8 cellular contexts compared by ENCODE assay signal in the genomic region with DNA sequence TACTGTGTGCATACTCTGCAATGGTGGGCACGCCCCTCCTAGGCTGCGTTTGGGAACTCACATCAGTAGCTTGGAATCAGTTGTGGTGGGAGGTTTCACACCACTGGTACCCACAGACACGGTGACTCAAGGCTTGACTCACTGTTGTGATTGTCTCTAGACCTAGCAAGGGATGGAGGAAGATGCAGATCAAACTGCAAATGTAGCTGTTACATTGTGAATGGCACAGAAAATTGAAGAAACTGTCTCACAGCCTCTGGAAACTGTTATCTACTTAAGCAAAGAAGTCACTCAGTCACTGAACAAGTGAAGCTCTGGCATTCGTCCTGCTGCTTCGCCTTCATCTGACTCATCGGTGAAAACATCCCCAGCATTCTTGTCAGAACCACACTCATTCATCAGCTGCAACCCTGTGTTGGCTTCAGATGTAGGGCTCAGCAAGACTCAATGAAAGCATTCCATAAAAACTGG. TPM values are rescaled to one million over a fixed set of nuclear protein-coding genes. Genes with fewer than 3 reads are reported as not detected.
DNase-seq lines count a peak whose midpoint lies in the region; ATAC-seq lines count a peak whose summit lies in the region.

No MANE protein-coding gene starts in this region.

- peaks cover 22% of the 10 kb centered on the region for H3K4me1 Mint-ChIP-seq in activated naive CD8-positive, alpha-beta T cell treated with anti-CD3 and anti-CD28 coated beads, Interleukin-2, amount 10 ng/mL, durations not matched to agents 7 days and 5 days
- peaks cover 38% of the 10 kb centered on the region for H3K4me1 Mint-ChIP-seq in stimulated activated naive CD8-positive, alpha-beta T cell treated with anti-CD3 and anti-CD28 coated beads, Interleukin-15, amount 100 ng/mL, for 72 hours

- H3K27ac Mint-ChIP-seq in activated naive CD8-positive, alpha-beta T cell treated with anti-CD3 and anti-CD28 coated beads, Interleukin-2, amount 10 ng/mL, durations not matched to agents 7 days and 5 days = no peak overlapping the region
- H3K27ac Mint-ChIP-seq in stimulated activated naive CD8-positive, alpha-beta T cell treated with anti-CD3 and anti-CD28 coated beads, Interleukin-15, amount 100 ng/mL, for 72 hours = no peak overlapping the region

- peaks cover 7% of the 10 kb centered on the region for H3K27me3 Mint-ChIP-seq in activated naive CD8-positive, alpha-beta T cell treated with anti-CD3 and anti-CD28 coated beads, Interleukin-2, amount 10 ng/mL, durations not matched to agents 7 days and 5 days
- H3K27me3 Mint-ChIP-seq in stimulated activated naive CD8-positive, alpha-beta T cell treated with anti-CD3 and anti-CD28 coated beads, Interleukin-15, amount 100 ng/mL, for 72 hours = peaks cover 13% of the 10 kb centered on the region

- in situ Hi-C loops in SK-MEL-5 (cut with HindIII; ENCODE audit: low pct_unique_long_range_greater_than_20kb, low sequenced_read_pairs) = no loop called here

- no peak overlapping the region for H3K4me3 Mint-ChIP-seq in activated naive CD8-positive, alpha-beta T cell treated with anti-CD3 and anti-CD28 coated beads, Interleukin-2, amount 10 ng/mL, durations not matched to agents 7 days and 5 days
- H3K4me3 Mint-ChIP-seq in stimulated activated naive CD8-positive, alpha-beta T cell treated with anti-CD3 and anti-CD28 coated beads, Interleukin-15, amount 100 ng/mL, for 72 hours = no peak overlapping the region

- H3K36me3 Mint-ChIP-seq in activated naive CD8-positive, alpha-beta T cell treated with anti-CD3 and anti-CD28 coated beads, Interleukin-2, amount 10 ng/mL, durations not matched to agents 7 days and 5 days = peaks cover 3% of the 10 kb centered on the region

- DNase-seq in AG20443 (ENCODE audit: low spot score) (peak; percentile 87), SK-MEL-5 (ENCODE audit: low read depth, low spot score) (peak; percentile 43), middle frontal gyrus (ENCODE audit: extremely low spot score, low spot score) (peak; percentile 80), NOMO-1 treated with DMSO at 0.1 percent for 48 hours (lab: John Stamatoyannopoulos, UW; ENCODE audit: unreplicated experiment) (no peak), NCI-H2029 treated with DMSO at 0.1 percent for 48 hours (lab: John Stamatoyannopoulos, UW) (no peak)
- no peak for DNase-seq in activated naive CD8-positive, alpha-beta T cell treated with anti-CD3 and anti-CD28 coated beads, Interleukin-2, amount 10 ng/mL, durations not matched to agents 7 days and 5 days
- peak; percentile 53 to 78 for DNase-seq in stimulated activated naive CD8-positive, alpha-beta T cell treated with anti-CD3 and anti-CD28 coated beads, Interleukin-15, amount 100 ng/mL, for 72 hours

- no peaks in the 10 kb centered on the region for H3K9me3 Mint-ChIP-seq in activated naive CD8-positive, alpha-beta T cell treated with anti-CD3 and anti-CD28 coated beads, Interleukin-2, amount 10 ng/mL, durations not matched to agents 7 days and 5 days
- H3K9me3 Mint-ChIP-seq in stimulated activated naive CD8-positive, alpha-beta T cell treated with anti-CD3 and anti-CD28 coated beads, Interleukin-15, amount 100 ng/mL, for 72 hours = no peaks in the 10 kb centered on the region

- POLR2A ChIA-PET in activated naive CD8-positive, alpha-beta T cell treated with anti-CD3 and anti-CD28 coated beads, Interleukin-2, amount 10 ng/mL, durations not matched to agents 7 days and 5 days (lab: Charles Lee) = no interaction called here

- peak; percentile 79 for ATAC-seq in activated naive CD8-positive, alpha-beta T cell treated with anti-CD3 and anti-CD28 coated beads, Interleukin-2, amount 10 ng/mL, durations not matched to agents 7 days and 5 days (ENCODE audit: low read depth)
- peak; percentile 98 for ATAC-seq in stimulated activated naive CD8-positive, alpha-beta T cell treated with anti-CD3 and anti-CD28 coated beads, Interleukin-15, amount 100 ng/mL, for 72 hours
- no peak for ATAC-seq in GM18873 (IDR thresholded peaks at IDR 0.05; ENCODE audit: low FRiP score, unreplicated experiment)

RNA-seq across cellular contexts. Expression of a gene that starts 59.5 kb away (rescaled TPM):
- 14.3 and 15.8 TPM in 2 replicates for total RNA-seq in SK-MEL-5 (2014; rRNA removed; shearing (Covaris generic))
- 31.9 and 34.3 TPM in 2 replicates for polyA plus RNA-seq in SK-MEL-5 (2015; cell fraction: cytosol; rRNA removed)
- polyA plus RNA-seq in SK-MEL-5 (2015; cell fraction: nucleus; rRNA removed) = 148 and 205 TPM in 2 replicates
- 10 to 100 TPM; 26.0 to 27.0 TPM for total RNA-seq in activated naive CD8-positive, alpha-beta T cell treated with anti-CD3 and anti-CD28 coated beads, Interleukin-2, amount 10 ng/mL, durations not matched to agents 7 days and 5 days

Comparison
In these comparisons a context has a peak if more than half of its experiments do, and no peak if none do; other contexts are left out.
1. DNase-seq: peak in AG20443 (single experiment), SK-MEL-5 (single experiment), middle frontal gyrus (single experiment) and stimulated activated naive CD8-positive, alpha-beta T cell treated with anti-CD3 and anti-CD28 coated beads, Interleukin-15, amount 100 ng/mL, for 72 hours (2 of 2); none in activated naive CD8-positive, alpha-beta T cell treated with anti-CD3 and anti-CD28 coated beads, Interleukin-2, amount 10 ng/mL, durations not matched to agents 7 days and 5 days (single experiment), NOMO-1 treated with DMSO at 0.1 percent for 48 hours (single experiment) and NCI-H2029 treated with DMSO at 0.1 percent for 48 hours (single experiment).